In the genomic region with DNA sequence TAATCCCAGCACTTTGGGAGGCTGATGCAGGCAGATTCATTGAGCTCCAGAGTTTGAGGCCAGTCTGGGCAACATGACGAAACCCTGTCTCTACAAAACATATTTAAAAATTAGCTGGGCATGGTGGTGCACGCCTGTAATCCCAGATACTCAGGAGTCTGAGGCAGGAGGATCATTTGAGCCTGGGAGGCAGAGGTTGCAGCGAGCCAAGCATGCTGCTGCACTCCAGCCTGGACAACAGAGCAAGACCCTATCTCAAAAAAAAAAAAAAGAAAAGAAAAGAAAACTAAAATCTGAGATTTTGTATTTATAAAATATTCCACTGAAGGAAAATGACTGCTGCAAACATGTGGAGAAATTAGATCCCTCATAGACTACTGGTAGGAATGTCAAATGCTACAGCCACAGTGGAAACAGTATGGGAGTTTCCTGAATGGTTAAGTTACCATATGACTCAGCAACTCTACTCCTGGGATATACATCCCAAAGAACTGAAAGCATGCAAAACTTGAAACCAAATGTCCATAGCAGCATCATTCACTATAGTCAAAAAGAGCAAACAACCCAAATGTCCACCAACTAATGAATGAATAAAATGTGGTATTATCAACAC, we compare ENCODE assay signal across 10 cellular contexts.
DNase-seq lines count a peak whose midpoint lies in the region; ATAC-seq, FAIRE-seq and TF ChIP-seq lines count a peak whose summit lies in the region.
"Had no signal": no experiment of that assay in that cellular context is flagged by ENCODE, and none has a peak within 500 bp of the region (broad histone marks: within the 10 kb centered on the region; RNA-seq: fewer than 3 reads in every experiment).

No MANE protein-coding gene starts in this region.

- peaks cover 64% of the 10 kb centered on the region for H3K36me3 Mint-ChIP-seq in WTC11

- no peaks in the 10 kb centered on the region for H3K4me1 ChIP-seq in foreskin keratinocyte

- H3K27me3 Mint-ChIP-seq in WTC11 (ENCODE audit: low read depth), result no peaks in the 10 kb centered on the region
- H3K27me3 Mint-ChIP-seq: CD4-positive, alpha-beta T cell had no signal

- no peak for ATAC-seq in WTC11
- ATAC-seq in foreskin keratinocyte, result peak; percentile 81
- no peak for ATAC-seq in GM21717 (IDR thresholded peaks at IDR 0.05; ENCODE audit: unreplicated experiment)
- ATAC-seq in HG02571 (IDR thresholded peaks at IDR 0.05; ENCODE audit: unreplicated experiment), result no peak

- CTCF ChIA-PET in WTC11 (lab: Charles Lee), result no interaction called here

- TF ChIP-seq CTCF in WTC11 (IDR thresholded peaks at IDR 0.05) (no peak), foreskin keratinocyte (conservative IDR thresholded peaks at IDR 0.05) (peak; percentile 64)

- H3K4me1 Mint-ChIP-seq in WTC11, result peaks cover 6% of the 10 kb centered on the region; the same call in 1 of the 2 replicates

- no peaks in the 10 kb centered on the region for H3K27me3 ChIP-seq in foreskin keratinocyte

- peak overlapping the region; percentile 9 for H3K27ac Mint-ChIP-seq in WTC11
- H3K27ac Mint-ChIP-seq: CD4-positive, alpha-beta T cell had no signal

- peak; percentile 89 for DNase-seq in H4 (ENCODE audit: low spot score)
- no peak for DNase-seq in WTC11 (ENCODE audit: low spot score)
- peak; percentile 26 to 68 for DNase-seq in foreskin keratinocyte
- DNase-seq in KG1 (lab: John Stamatoyannopoulos, UW), result no peak
- DNase-seq in HT-29 (ENCODE audit: low spot score), result no peak
- DNase-seq: CD4-positive, alpha-beta T cell; NCI-H1417 treated with DMSO at 0.1 percent for 48 hours had no signal

- POLR2A ChIA-PET in WTC11 (lab: Charles Lee), result no interaction called here

- no peak overlapping the region for H3K4me3 Mint-ChIP-seq in WTC11
- H3K4me3 Mint-ChIP-seq: CD4-positive, alpha-beta T cell had no signal

- peaks cover 3% of the 10 kb centered on the region; the same call in 1 of the 2 replicates for H3K9me3 Mint-ChIP-seq in WTC11
- H3K9me3 Mint-ChIP-seq: CD4-positive, alpha-beta T cell had no signal

- no peak overlapping the region for H3K27ac ChIP-seq in foreskin keratinocyte

- peak; percentile 30 for FAIRE-seq in A204.1 (lab: Jason Lieb, UNC)

TF ChIP-seq in WTC11, 78 proteins besides CTCF, POLR2A, EP300 and RAD21:
- no peak for TF ChIP-seq ZNF219 (CRISPR knock-in tag; IDR thresholded peaks at IDR 0.05; ENCODE audit: borderline replicate concordance)
- peak; percentile 70; the same call in 1 of the 2 replicates for TF ChIP-seq ZNF121 (CRISPR knock-in tag; IDR thresholded peaks at IDR 0.05)
- no peak for TF ChIP-seq AR (CRISPR knock-in tag; IDR thresholded peaks at IDR 0.05)

Comparison
In these comparisons a context has a peak if more than half of its experiments do, and no peak if none do; other contexts are left out.
1. DNase-seq: peak in H4 (single experiment) and foreskin keratinocyte (2 of 2); none in WTC11 (single experiment), KG1 (single experiment) and HT-29 (single experiment).